Comparison of ENCODE assay signal across 11 cellular contexts in genomic region chr4:92101609-92102231, GRCh38.
DNase-seq lines count a peak whose midpoint lies in the region; ATAC-seq, FAIRE-seq and TF ChIP-seq lines count a peak whose summit lies in the region.
"Had no signal": no experiment of that assay in that cellular context is flagged by ENCODE, and none has a peak within 500 bp of the region (broad histone marks: within the 10 kb centered on the region; RNA-seq: fewer than 3 reads in every experiment).

No MANE protein-coding gene starts in this region.

- H3K27me3 Mint-ChIP-seq in WTC11 (ENCODE audit: low read depth) = peaks cover 7% of the 10 kb centered on the region; the same call in 1 of the 2 replicates

- no peaks in the 10 kb centered on the region for H3K79me1 ChIP-seq in mesenchymal stem cell (replicated peaks; ENCODE audit: low read length, poor library complexity, severe bottlenecking)

- H3K4me1 ChIP-seq in RWPE2 (ENCODE audit: insufficient read depth, poor library complexity, severe bottlenecking) (no peaks in the 10 kb centered on the region), mesenchymal stem cell (ENCODE audit: control insufficient read depth, insufficient read depth, low read depth, low read length) (no peaks in the 10 kb centered on the region)
- H3K4me1 ChIP-seq: prostate gland, SJSA1 had no signal

- CTCF ChIA-PET in WTC11 (lab: Charles Lee) = no interaction called here

- H3K18ac ChIP-seq in mesenchymal stem cell (ENCODE audit: low read depth in 1 of 2, low read length in 2 of 2) = no peak overlapping the region

- DNase-seq in HL-60 (ENCODE audit: low read depth in 1 of 2, low spot score in 1 of 2) (peak; percentile 13 to 59), RWPE2 (ENCODE audit: low spot score) (no peak), epithelial cell of esophagus (ENCODE audit: low read depth) (peak; percentile 81), mesenchymal stem cell (no peak), WTC11 (ENCODE audit: low spot score) (no peak), NAMALWA (ENCODE audit: low spot score) (no peak), HTR-8/SVneo (ENCODE audit: insufficient read length, low spot score) (no peak), NCI-H524 treated with DMSO at 0.1 percent for 48 hours (lab: John Stamatoyannopoulos, UW) (no peak)

- H3K4me2 ChIP-seq in mesenchymal stem cell (ENCODE audit: low read length, poor library complexity, severe bottlenecking) = no peak overlapping the region
- H3K4me2 ChIP-seq: GM23338 had no signal

- no peak for FAIRE-seq in HTR-8/SVneo (lab: Jason Lieb, UNC)

- H3K27ac ChIP-seq in HL-60 (replicated peaks) (peak overlapping the region; percentile 31; the same call in 1 of the 2 replicates), RWPE2 (ENCODE audit: poor library complexity, severe bottlenecking) (no peak overlapping the region), mesenchymal stem cell (ENCODE audit: low read length, poor library complexity, severe bottlenecking) (no peak overlapping the region)
- H3K27ac ChIP-seq: prostate gland, SJSA1 had no signal

- H3K9me3 ChIP-seq in RWPE2 (ENCODE audit: severe bottlenecking) = no peaks in the 10 kb centered on the region
- no peaks in the 10 kb centered on the region for H3K9me3 ChIP-seq in mesenchymal stem cell (ENCODE audit: control insufficient read depth, low read length)
- H3K9me3 ChIP-seq: prostate gland, SJSA1 had no signal

- no peak overlapping the region for H2AK5ac ChIP-seq in mesenchymal stem cell (ENCODE audit: low read length, severe bottlenecking)

- H2BK120ac ChIP-seq in mesenchymal stem cell (ENCODE audit: low read depth, low read length) = no peak overlapping the region

- ATAC-seq in RWPE2 (ENCODE audit: low read depth) = peak; percentile 73
- ATAC-seq in WTC11 = no peak
- ATAC-seq: GM23338 had no signal

- no peaks in the 10 kb centered on the region for H3K36me3 Mint-ChIP-seq in WTC11

- no peak overlapping the region for H3K23ac ChIP-seq in mesenchymal stem cell (ENCODE audit: low read length in 2 of 2)

- H2BK12ac ChIP-seq in mesenchymal stem cell (ENCODE audit: low read length in 2 of 2) = no peak overlapping the region

- no peaks in the 10 kb centered on the region for H3K36me3 ChIP-seq in RWPE2 (ENCODE audit: low read depth)
- H3K36me3 ChIP-seq in mesenchymal stem cell (ENCODE audit: control insufficient read depth in 1 of 2, insufficient read depth in 2 of 2, low read depth in 1 of 2, low read length in 2 of 2) = no peaks in the 10 kb centered on the region
- H3K36me3 ChIP-seq: prostate gland, SJSA1 had no signal

- peak overlapping the region; percentile 59 for H3K9ac ChIP-seq in mesenchymal stem cell (ENCODE audit: low read length)

- no peaks in the 10 kb centered on the region for H3K27me3 ChIP-seq in HL-60 (ENCODE audit: insufficient read depth, poor library complexity, severe bottlenecking)
- H3K27me3 ChIP-seq in RWPE2 (ENCODE audit: insufficient read depth, poor library complexity, severe bottlenecking) = no peaks in the 10 kb centered on the region
- H3K27me3 ChIP-seq in mesenchymal stem cell (ENCODE audit: control insufficient read depth in 1 of 2, insufficient read depth in 1 of 2, low read length in 2 of 2) = no peaks in the 10 kb centered on the region
- H3K27me3 ChIP-seq: SJSA1 had no signal

- H2AFZ ChIP-seq in mesenchymal stem cell (ENCODE audit: low read depth, low read length) = no peak overlapping the region
- H2AFZ ChIP-seq: GM23338 had no signal

- no peak overlapping the region for H4K8ac ChIP-seq in mesenchymal stem cell (ENCODE audit: low read length)

- no peaks in the 10 kb centered on the region for H3K9me3 Mint-ChIP-seq in WTC11
- H3K9me3 Mint-ChIP-seq: GM23338 had no signal

- H3K4me3 ChIP-seq in HL-60 (replicated peaks; ENCODE audit: insufficient read depth, low read length) = no peak overlapping the region
- no peak overlapping the region for H3K4me3 ChIP-seq in RWPE2 (ENCODE audit: severe bottlenecking)
- no peak overlapping the region for H3K4me3 ChIP-seq in epithelial cell of esophagus (ENCODE audit: low read length)
- H3K4me3 ChIP-seq in mesenchymal stem cell (ENCODE audit: insufficient read depth in 1 of 2, low read depth in 1 of 2, low read length in 2 of 2) = no peak overlapping the region
- H3K4me3 ChIP-seq: GM23338, prostate gland, SJSA1 had no signal

- no peak overlapping the region for H4K91ac ChIP-seq in mesenchymal stem cell (ENCODE audit: low read length)

- POLR2A ChIA-PET in WTC11 (lab: Charles Lee) = no interaction called here

- TF ChIP-seq CTCF in HL-60 (IDR thresholded peaks at IDR 0.05; ENCODE audit: insufficient read depth, low read length) (no peak), RWPE2 (IDR thresholded peaks at IDR 0.05; ENCODE audit: poor library complexity, severe bottlenecking) (no peak), epithelial cell of esophagus (IDR thresholded peaks at IDR 0.05; ENCODE audit: insufficient read depth, low read depth, low read length, missing control alignments) (no peak), WTC11 (IDR thresholded peaks at IDR 0.05) (no peak)

- H3K4me1 Mint-ChIP-seq in WTC11 = 0 out of 2 replicates have a peak, but pooled peaks cover 4% of the 10 kb centered on the region

- no peak overlapping the region for H3K4me3 Mint-ChIP-seq in WTC11
- H3K4me3 Mint-ChIP-seq: GM23338 had no signal

- H2BK15ac ChIP-seq in mesenchymal stem cell (ENCODE audit: low read depth, poor library complexity, severe bottlenecking) = no peak overlapping the region

- WGBS in mesenchymal stem cell = no CpG with 5 or more reads among the region's 2 CpGs

- H3K4ac ChIP-seq in mesenchymal stem cell (ENCODE audit: low read depth in 1 of 2, low read length in 2 of 2) = no peak overlapping the region

- no peak overlapping the region for H3K14ac ChIP-seq in mesenchymal stem cell (ENCODE audit: low read length in 2 of 2)

- no peak overlapping the region for H3K27ac Mint-ChIP-seq in WTC11

- H2BK5ac ChIP-seq in mesenchymal stem cell (ENCODE audit: low read depth, low read length, poor library complexity, severe bottlenecking) = no peak overlapping the region

TF ChIP-seq in WTC11, 78 proteins besides CTCF, POLR2A, EP300 and RAD21:
- TF ChIP-seq NR2C2 (CRISPR knock-in tag; IDR thresholded peaks at IDR 0.05) (no peak), EMX1 (CRISPR knock-in tag; IDR thresholded peaks at IDR 0.05) (no peak), MLX (CRISPR knock-in tag; IDR thresholded peaks at IDR 0.05) (no peak)

Comparison
In these comparisons a context has a peak if more than half of its experiments do, and no peak if none do; other contexts are left out.
1. DNase-seq: peak in HL-60 (2 of 2) and epithelial cell of esophagus (single experiment); none in RWPE2 (single experiment), mesenchymal stem cell (single experiment), WTC11 (single experiment), NAMALWA (single experiment), HTR-8/SVneo (single experiment) and NCI-H524 treated with DMSO at 0.1 percent for 48 hours (single experiment).